ENCODE assay signal across 8 cellular contexts in the genomic region with DNA sequence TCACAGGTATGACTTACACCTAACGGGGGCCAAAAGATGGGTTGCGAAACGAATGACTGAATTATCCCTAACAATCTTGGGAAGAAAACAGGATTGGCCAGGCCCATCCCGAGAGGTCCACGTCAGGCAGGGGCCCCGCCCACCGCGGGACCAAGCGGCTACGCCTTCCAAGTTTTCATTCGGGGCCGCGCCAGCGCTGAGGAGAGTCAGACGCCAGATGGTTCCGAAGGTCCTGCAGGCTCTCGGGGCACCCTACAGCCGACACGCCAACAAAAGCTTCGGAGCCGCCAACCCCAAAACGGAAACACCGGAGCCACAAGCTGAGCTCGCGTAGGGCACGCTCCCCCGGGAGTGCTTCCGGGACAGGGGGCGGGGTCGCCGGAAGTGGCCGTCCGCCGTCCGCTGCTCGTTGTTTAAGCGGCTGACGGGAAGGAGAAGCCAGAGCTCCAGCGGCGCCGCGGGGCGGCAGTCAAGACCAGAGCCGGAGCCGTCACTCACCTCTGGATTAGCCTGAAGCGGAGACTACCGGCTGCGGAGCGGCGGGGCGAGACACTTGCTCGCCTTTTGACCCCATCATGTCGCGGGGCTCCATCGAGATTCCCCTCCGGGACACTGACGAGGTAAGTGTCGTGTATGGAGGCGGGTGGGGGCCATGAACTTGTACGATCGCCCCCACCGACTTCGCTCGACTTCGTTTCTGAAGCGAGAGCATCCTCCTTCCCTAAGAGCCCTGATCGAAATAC. TPM values are rescaled to one million over a fixed set of nuclear protein-coding genes. Genes with fewer than 3 reads are reported as not detected.
A peak's percentile ranks its signal among the peaks of the same experiment; 100 is the strongest.
DNase-seq lines count a peak whose midpoint lies in the region; ATAC-seq, FAIRE-seq and TF ChIP-seq lines count a peak whose summit lies in the region.

A gene (plus strand): TSS at position 409 of the 743 bp plus-strand sequence. CDS start 167 bp downstream, at position 576.

- H2BK15ac ChIP-seq in IMR-90 (ENCODE audit: low read depth, low read length) = peak within 1 kb of the TSS; percentile 88; the same call in 2 of the 3 replicates

- peak within 1 kb of the TSS; percentile 94 for H3K18ac ChIP-seq in IMR-90 (ENCODE audit: low read depth, low read length)

- peak; percentile 95 for FAIRE-seq in endothelial cell of umbilical vein (lab: Jason Lieb, UNC)

- peak within 1 kb of the TSS; percentile 99 for H2AK9ac ChIP-seq in IMR-90 (replicated peaks; ENCODE audit: low read depth, low read length, poor library complexity)

- no peaks in the 10 kb centered on the region for H3K27me3 ChIP-seq in IMR-90 (ENCODE audit: control insufficient read depth, insufficient read depth, low read length)
- no peaks in the 10 kb centered on the region for H3K27me3 ChIP-seq in endothelial cell of umbilical vein (ENCODE audit: control insufficient read depth in 2 of 2, insufficient read depth in 2 of 2, low read length in 2 of 2)

- 0% methylated on average over 37 of the region's 67 CpGs; no CpG with 5 or more reads in 1 of the 2 experiments for WGBS in IMR-90 (ENCODE audit: extremely low coverage in 2 of 2, insufficient read length in 1 of 2), 2 experiments

- H2AFZ ChIP-seq in IMR-90 (replicated peaks; ENCODE audit: low read length, poor library complexity) = peak within 1 kb of the TSS; percentile 100
- peak within 1 kb of the TSS; percentile 88 for H2AFZ ChIP-seq in OCI-LY7 (ENCODE audit: low read length)
- H2AFZ ChIP-seq in endothelial cell of umbilical vein (ENCODE audit: low read depth, low read length) = peak within 1 kb of the TSS; percentile 84

- H3K9me3 ChIP-seq in IMR-90 (ENCODE audit: control insufficient read depth, insufficient read depth, low read length) = no peaks in the 10 kb centered on the region
- H3K9me3 ChIP-seq in OCI-LY7 (ENCODE audit: low read length) = no peaks in the 10 kb centered on the region
- no peaks in the 10 kb centered on the region for H3K9me3 ChIP-seq in endothelial cell of umbilical vein (replicated peaks; ENCODE audit: control insufficient read depth, insufficient read depth, low read length)

- dilution Hi-C loops in IMR-90 (cut with HindIII; ENCODE audit: low sequenced_read_pairs, unreplicated experiment) (no loop called here), endothelial cell of umbilical vein (cut with MboI; ENCODE audit: extremely low pct_ligation_motif_present, low sequenced_read_pairs) (no loop called here)

- peak within 1 kb of the TSS; percentile 99 for H4K91ac ChIP-seq in IMR-90 (ENCODE audit: insufficient read depth, low read depth, low read length)

- H3K4me3 ChIP-seq in IMR-90 (ENCODE audit: insufficient read depth, low read depth, low read length) = peak within 1 kb of the TSS; percentile 87
- peak within 1 kb of the TSS; percentile 95 for H3K4me3 ChIP-seq in OCI-LY7 (ENCODE audit: low read depth, low read length, poor library complexity, severe bottlenecking)
- H3K4me3 ChIP-seq in endothelial cell of umbilical vein (replicated peaks in 1 of 3; ENCODE audit: insufficient read depth in 1 of 3, low read depth in 1 of 3, low read length in 3 of 3) = peak within 1 kb of the TSS; percentile 79 to 99 (median 92)

- H4K8ac ChIP-seq in IMR-90 (ENCODE audit: low read depth in 2 of 2, low read length in 2 of 2) = peak within 1 kb of the TSS; percentile 51 to 100

- in situ Hi-C loops in IMR-90 (cut with MboI; ENCODE audit: low sequenced_read_pairs) = no loop called here

- TF ChIP-seq RAD21 in IMR-90 (IDR thresholded peaks at IDR 0.05; ENCODE audit: low read length) = no peak; the same call in 1 of the 2 replicates

- peak within 1 kb of the TSS; percentile 96 for H3K4ac ChIP-seq in IMR-90 (ENCODE audit: low read depth, low read length)

- peak within 1 kb of the TSS; percentile 93 for H3K56ac ChIP-seq in IMR-90 (ENCODE audit: extremely low read depth, insufficient read depth, low read length)

- H3K9me1 ChIP-seq in IMR-90 (ENCODE audit: insufficient read depth, low read length) (peaks cover 3% of the 10 kb centered on the region; the same call in 1 of the 2 replicates), endothelial cell of umbilical vein (replicated peaks; ENCODE audit: control insufficient read depth, extremely low read depth, insufficient read depth, low read length) (no peaks in the 10 kb centered on the region)

- H2BK20ac ChIP-seq in IMR-90 (ENCODE audit: low read depth, low read length) = peak within 1 kb of the TSS; percentile 92

- peaks cover 12 to 22% of the 10 kb centered on the region in 2 experiments for H3K79me1 ChIP-seq in IMR-90 (ENCODE audit: low read depth in 1 of 2, low read length in 2 of 2)

- no peaks in the 10 kb centered on the region for H3K9me2 ChIP-seq in OCI-LY7 (ENCODE audit: insufficient read depth, low read length)

- CTCF ChIA-PET in IMR-90 (lab: Yijun Ruan, JAX) (interaction anchor here (1.0 kb wide), 1 partner anchor 19 kb away, joined by 4 read pairs; no protein-coding TSS in a partner anchor), OCI-LY7 (lab: Charles Lee; ENCODE audit: unreplicated experiment) (no interaction called here), endothelial cell of umbilical vein (lab: Charles Lee) (interaction anchor here (1.0 to 1.3 kb wide), 2 partner anchors 13 to 20 kb away, joined by 5 read pairs; no protein-coding TSS in a partner anchor)

- peak within 1 kb of the TSS; percentile 96 for H3K23ac ChIP-seq in IMR-90 (ENCODE audit: low read depth, low read length)

- peak within 1 kb of the TSS; percentile 98 for H3K4me2 ChIP-seq in IMR-90 (ENCODE audit: low read depth, low read length)
- peak within 1 kb of the TSS; percentile 94 for H3K4me2 ChIP-seq in OCI-LY7 (ENCODE audit: low read length)
- H3K4me2 ChIP-seq in endothelial cell of umbilical vein (ENCODE audit: insufficient read depth, low read length) = peak within 1 kb of the TSS; percentile 98

- no TSS peak for BruUV-seq in IMR-90 (replicated peaks; lab: Mats Ljungman, UMichigan)
- BruUV-seq in OCI-LY7 (replicated peaks; lab: Mats Ljungman, UMichigan) = TSS peak; percentile 94
- BruUV-seq in endothelial cell of umbilical vein (replicated peaks; lab: Mats Ljungman, UMichigan) = TSS peak; percentile 90

- H2BK120ac ChIP-seq in IMR-90 (ENCODE audit: low read depth, low read length) = peak within 1 kb of the TSS; percentile 98

- peaks cover 18% of the 10 kb centered on the region for H3K79me2 ChIP-seq in OCI-LY7 (ENCODE audit: insufficient read depth, low read depth, low read length)
- H3K79me2 ChIP-seq in endothelial cell of umbilical vein (ENCODE audit: control insufficient read depth, insufficient read depth, low read length) = peaks cover 19% of the 10 kb centered on the region

- DNase-seq in DMS114 treated with DMSO at 0.1 percent for 48 hours (lab: John Stamatoyannopoulos, UW; ENCODE audit: unreplicated experiment) = peak; percentile 59
- DNase-seq in IMR-90 = peak; percentile 90
- peak; percentile 93 for DNase-seq in OCI-LY7 (ENCODE audit: low spot score)
- peak; percentile 84 for DNase-seq in activated T-cell treated with anti-CD3 and anti-CD28 coated beads for 1 hour (ENCODE audit: low read depth)
- peak; percentile 96 for DNase-seq in endothelial cell of umbilical vein (ENCODE audit: low read depth, low spot score)
- peak; percentile 81 for DNase-seq in middle frontal gyrus (ENCODE audit: extremely low spot score, low spot score)
- DNase-seq in stimulated activated CD8-positive, alpha-beta memory T cell treated with anti-CD3 and anti-CD28 coated beads, Interleukin-4, amount 100 ng/mL, for 1 hour (ENCODE audit: low read depth in 2 of 2, low spot score in 1 of 2) = peak; percentile 64 to 82

- POLR2A ChIA-PET in IMR-90 (lab: Charles Lee; ENCODE audit: unreplicated experiment) = no interaction called here
- POLR2A ChIA-PET in OCI-LY7 (lab: Charles Lee) = interaction anchor here (0.5 to 1.5 kb wide), 6 partner anchors 13 to 604 kb away, joined by 3 to 9 read pairs (median 3); no protein-coding TSS in a partner anchor
- POLR2A ChIA-PET in endothelial cell of umbilical vein (lab: Charles Lee) = interaction anchor here (0.6 to 0.8 kb wide), 5 partner anchors 39 to 448 kb away, joined by 3 to 8 read pairs (median 3); a partner anchor contains a TSS

- peaks cover 9% of the 10 kb centered on the region for H4K20me1 ChIP-seq in IMR-90 (ENCODE audit: insufficient read depth, low read length)
- H4K20me1 ChIP-seq in OCI-LY7 (ENCODE audit: insufficient read depth, low read length) = no peaks in the 10 kb centered on the region
- peaks cover 3% of the 10 kb centered on the region for H4K20me1 ChIP-seq in endothelial cell of umbilical vein (replicated peaks; ENCODE audit: control insufficient read depth, extremely low read depth, insufficient read depth, low read length)

- H2AK5ac ChIP-seq in IMR-90 (ENCODE audit: low read depth, low read length) = 0 out of 2 replicates have a peak within 1 kb of the TSS, but pooled peaks have one; percentile 49

- peak within 1 kb of the TSS; percentile 87 for H3K9ac ChIP-seq in IMR-90 (ENCODE audit: low read depth, low read length)
- H3K9ac ChIP-seq in endothelial cell of umbilical vein (replicated peaks; ENCODE audit: extremely low read depth, insufficient read depth, low read length) = peak within 1 kb of the TSS; percentile 90

- peak within 1 kb of the TSS; percentile 95 for H4K5ac ChIP-seq in IMR-90 (ENCODE audit: low read depth, low read length)

- peak within 1 kb of the TSS; percentile 96 for H2BK5ac ChIP-seq in IMR-90 (ENCODE audit: low read depth, low read length, poor library complexity, severe bottlenecking)

- TF ChIP-seq POLR2A in IMR-90 (IDR thresholded peaks at IDR 0.05; ENCODE audit: low read depth, low read length) (peak; percentile 95), endothelial cell of umbilical vein (IDR thresholded peaks at IDR 0.05; ENCODE audit: low read depth, low read length) (peak; percentile 98)

- no peaks in the 10 kb centered on the region; the same call in 1 of the 2 replicates for H3K4me1 ChIP-seq in IMR-90 (ENCODE audit: control insufficient read depth, insufficient read depth, low read length)
- peaks cover 13% of the 10 kb centered on the region for H3K4me1 ChIP-seq in OCI-LY7 (ENCODE audit: insufficient read depth, low read length, poor library complexity, severe bottlenecking)
- H3K4me1 ChIP-seq in endothelial cell of umbilical vein (ENCODE audit: control insufficient read depth, extremely low read depth, insufficient read depth, low read length) = peaks cover 13% of the 10 kb centered on the region

- ATAC-seq in GM21526 (IDR thresholded peaks at IDR 0.05; ENCODE audit: low FRiP score, unreplicated experiment) (peak; percentile 85), IMR-90 (ENCODE audit: low read depth) (peak; percentile 93)

- H3K27ac ChIP-seq in IMR-90 (ENCODE audit: insufficient read depth, low read length) (peak within 1 kb of the TSS; percentile 97), OCI-LY7 (ENCODE audit: low read depth, low read length, poor library complexity, severe bottlenecking) (peak within 1 kb of the TSS; percentile 72), endothelial cell of umbilical vein (ENCODE audit: insufficient read depth, low read depth, low read length) (peak within 1 kb of the TSS; percentile 59)

- peaks cover 1% of the 10 kb centered on the region for H3K36me3 ChIP-seq in IMR-90 (ENCODE audit: control insufficient read depth, insufficient read depth, low read length)
- peaks cover 33% of the 10 kb centered on the region for H3K36me3 ChIP-seq in OCI-LY7 (ENCODE audit: insufficient read depth, low read length)
- H3K36me3 ChIP-seq in endothelial cell of umbilical vein (ENCODE audit: control insufficient read depth in 2 of 2, extremely low read depth in 1 of 2, insufficient read depth in 2 of 2, low read length in 2 of 2) = peaks cover 0 to 12% of the 10 kb centered on the region in 2 experiments

- intact Hi-C loops in IMR-90 (cut with micrococcal nuclease) (no loop called here), OCI-LY7 (cut with micrococcal nuclease; ENCODE audit: unreplicated experiment) (loop anchor here (5.0 kb wide), 1 partner anchor 294 kb away; a partner anchor contains a TSS), endothelial cell of umbilical vein (cut with micrococcal nuclease) (no loop called here)

- peak within 1 kb of the TSS; percentile 100 for H3K14ac ChIP-seq in IMR-90 (replicated peaks; ENCODE audit: low read depth, low read length)

- TF ChIP-seq CTCF in IMR-90 (conservative IDR thresholded peaks at IDR 0.05; ENCODE audit: low read depth, low read length) = peak; percentile 37
- TF ChIP-seq CTCF in OCI-LY7 (conservative IDR thresholded peaks at IDR 0.05; ENCODE audit: low read length) = peak; percentile 42; the same call in 1 of the 2 replicates
- peak in 1 of 2 donors; percentile 35 for TF ChIP-seq CTCF in endothelial cell of umbilical vein (IDR thresholded peaks at IDR 0.05; ENCODE audit: extremely low read depth in 1 of 2, insufficient read depth in 1 of 2, low read depth in 1 of 2, low read length in 2 of 2)

RNA-seq across cellular contexts. Expression of the gene that starts here (rescaled TPM):
- total RNA-seq in IMR-90 (2012; rRNA removed) (37.1 and 38.3 TPM in 2 replicates), OCI-LY7 (2022) (25.5 and 29.5 TPM in 2 replicates), endothelial cell of umbilical vein (33.2 and 33.4 TPM in 2 replicates)
- polyA plus RNA-seq in IMR-90 (2012; rRNA removed) (14.4 and 16.8 TPM in 2 replicates), endothelial cell of umbilical vein (5.2 and 7.5 TPM in 2 replicates)
- polyA plus RNA-seq in IMR-90 (2012; cell fraction: cytosol; rRNA removed) = 3.8 and 5.1 TPM in 2 replicates
- polyA plus RNA-seq in IMR-90 (2012; cell fraction: nucleus; rRNA removed; ENCODE audit: low replicate concordance) = 2.1 and 10.6 TPM in 2 replicates
- 15.3 and 19.3 TPM in 2 replicates for total RNA-seq in OCI-LY7 (2014; rRNA removed; shearing (Covaris generic))
- 10.9 and 11.2 TPM in 2 replicates for polyA plus RNA-seq in endothelial cell of umbilical vein (2011; cell fraction: cytosol; rRNA removed)
- 14.0 and 15.3 TPM in 2 replicates for polyA plus RNA-seq in endothelial cell of umbilical vein (2011; cell fraction: nucleus; rRNA removed)
- 26.9 and 36.9 TPM in 2 replicates for polyA plus RNA-seq in endothelial cell of umbilical vein (2012)
- polyA minus RNA-seq in endothelial cell of umbilical vein = 19.1 and 23.8 TPM in 2 replicates
- polyA minus RNA-seq in endothelial cell of umbilical vein (2011; cell fraction: cytosol; rRNA and poly(A)+ RNA removed) = 12.9 TPM
- 13.6 and 14.6 TPM in 2 replicates for polyA minus RNA-seq in endothelial cell of umbilical vein (2011; cell fraction: nucleus; rRNA and poly(A)+ RNA removed)

Comparison
In these comparisons a context has a peak if more than half of its experiments do, and no peak if none do; other contexts are left out.
1. Peak in every context shown above with its lines: DNase-seq, ATAC-seq, H3K4me3 ChIP-seq and H3K27ac ChIP-seq.